In genomic region chr15:91855241-91855640, GRCh38 we compare ENCODE assay signal across 8 cellular contexts. TPM values are rescaled to one million over a fixed set of nuclear protein-coding genes. Genes with fewer than 3 reads are reported as not detected.
DNase-seq lines count a peak whose midpoint lies in the region; ATAC-seq and TF ChIP-seq lines count a peak whose summit lies in the region.

No MANE protein-coding gene starts in this region.

- TF ChIP-seq CTCF in GM23338 (conservative IDR thresholded peaks at IDR 0.05; ENCODE audit: low read depth in 2 of 2) (no peak), ascending aorta (IDR thresholded peaks at IDR 0.05) (no peak), lung (IDR thresholded peaks at IDR 0.05; ENCODE audit: control extremely low read depth, extremely low read depth) (no peak), RWPE1 (conservative IDR thresholded peaks at IDR 0.05; ENCODE audit: low read depth) (no peak)

- H3K9me2 ChIP-seq in GM23338 (ENCODE audit: insufficient read depth): no peaks in the 10 kb centered on the region

- H3K36me3 Mint-ChIP-seq in GM23338 (ENCODE audit: low read depth): no peaks in the 10 kb centered on the region

- intact Hi-C loops in ascending aorta (cut with DNase I): loop anchor here (10.0 kb wide), 1 partner anchor 1220 kb away; no protein-coding TSS in a partner anchor

- H3K4me1 ChIP-seq in ACC112 (ENCODE audit: control insufficient read depth, insufficient read depth, low read length, unreplicated experiment) (peaks cover 43% of the 10 kb centered on the region), GM23338 (ENCODE audit: insufficient read depth) (peaks cover 36% of the 10 kb centered on the region), ascending aorta (peaks cover 13 to 26% of the 10 kb centered on the region in 2 donors), lung (ENCODE audit: control insufficient read depth in 2 of 2, insufficient read depth in 2 of 2, low read length in 2 of 2) (peaks cover 4 to 11% of the 10 kb centered on the region in 2 donors)

- no peaks in the 10 kb centered on the region for H3K36me3 ChIP-seq in ACC112 (ENCODE audit: insufficient read depth, low read length)
- H3K36me3 ChIP-seq in GM23338 (ENCODE audit: insufficient read depth): no peaks in the 10 kb centered on the region
- no peaks in the 10 kb centered on the region for H3K36me3 ChIP-seq in ascending aorta
- H3K36me3 ChIP-seq in lung (ENCODE audit: control insufficient read depth in 2 of 2, insufficient read depth in 2 of 2, low read length in 2 of 2): peaks cover 0 to 3% of the 10 kb centered on the region in 2 donors

- H3F3A ChIP-seq in GM23338 (replicated peaks; ENCODE audit: low read depth): 0 out of 2 replicates have a peak, but pooled peaks cover 13% of the 10 kb centered on the region

- no peaks in the 10 kb centered on the region for H3K9me3 Mint-ChIP-seq in GM23338

- CTCF ChIA-PET in RWPE1 (lab: Yijun Ruan, JAX): interaction anchor here (0.5 to 4.7 kb wide), 10 partner anchors 9 to 236 kb away, joined by 3 to 31 read pairs (median 5); no protein-coding TSS in a partner anchor

- ATAC-seq in GM23338 (no peak), lung (ENCODE audit: insufficient read depth, low FRiP score) (no peak)

- H3K4me1 Mint-ChIP-seq in GM23338: peaks cover 39% of the 10 kb centered on the region

- H4K20me1 ChIP-seq in GM23338 (replicated peaks; ENCODE audit: insufficient read depth): peaks cover 7% of the 10 kb centered on the region

- no peak overlapping the region for H2AFZ ChIP-seq in ACC112 (ENCODE audit: low read length, unreplicated experiment)
- H2AFZ ChIP-seq in GM23338: no peak overlapping the region

- DNase-seq in GM23338 (ENCODE audit: low spot score): no peak
- DNase-seq in ascending aorta (ENCODE audit: low spot score in 2 of 2): no peak
- no peak for DNase-seq in lung (ENCODE audit: low spot score)
- no peak for DNase-seq in HT-29 (ENCODE audit: low spot score)
- DNase-seq in RWPE1 (ENCODE audit: low spot score): no peak
- no peak for DNase-seq in stimulated activated CD4-positive, alpha-beta T cell treated with anti-CD3 and anti-CD28 coated beads, Interleukin-15, amount 100 ng/mL, for 24 hours
- DNase-seq in NCI-H2227 treated with DMSO at 0.1 percent for 48 hours (lab: John Stamatoyannopoulos, UW): no peak

- peak overlapping the region; percentile 88 for H3K4me2 ChIP-seq in GM23338

- H3K9me3 ChIP-seq in ascending aorta: no peaks in the 10 kb centered on the region
- no peaks in the 10 kb centered on the region for H3K9me3 ChIP-seq in lung (ENCODE audit: control insufficient read depth in 2 of 2, insufficient read depth in 1 of 2, low read length in 1 of 2)

- peak overlapping the region; percentile 79 for H3K4me3 Mint-ChIP-seq in GM23338

- WGBS in lung, 2 donors: 72 to 73% methylated on average over 6 of the region's 6 CpGs

- peaks cover 35% of the 10 kb centered on the region for H3K79me2 ChIP-seq in ACC112 (ENCODE audit: control insufficient read depth, insufficient read depth, low read length, unreplicated experiment)
- H3K79me2 ChIP-seq in GM23338 (replicated peaks; ENCODE audit: insufficient read depth): peaks cover 44% of the 10 kb centered on the region

- POLR2A ChIA-PET in RWPE1 (lab: Yijun Ruan, JAX; ENCODE audit: low non-redundant PET): no interaction called here

- H3K27me3 ChIP-seq in ACC112 (ENCODE audit: insufficient read depth, low read length): no peaks in the 10 kb centered on the region
- peaks cover 17% of the 10 kb centered on the region for H3K27me3 ChIP-seq in GM23338 (ENCODE audit: insufficient read depth)
- no peaks in the 10 kb centered on the region for H3K27me3 ChIP-seq in ascending aorta
- no peaks in the 10 kb centered on the region for H3K27me3 ChIP-seq in lung (ENCODE audit: control insufficient read depth, insufficient read depth)

- H3K4me3 ChIP-seq in ACC112 (ENCODE audit: low read depth, low read length): peak overlapping the region; percentile 82
- peak overlapping the region; percentile 78 for H3K4me3 ChIP-seq in GM23338
- peak overlapping the region; percentile 82 to 88 for H3K4me3 ChIP-seq in ascending aorta
- peak overlapping the region; percentile 28 for H3K4me3 ChIP-seq in lung

- H3K27ac ChIP-seq in ACC112 (ENCODE audit: low read depth, low read length) (no peak overlapping the region), GM23338 (ENCODE audit: low read depth) (no peak overlapping the region), ascending aorta (peak overlapping the region; percentile 95 to 98), lung (ENCODE audit: low read depth in 1 of 2, low read length in 1 of 2) (peak overlapping the region; percentile 96 to 99), RWPE1 (no peak overlapping the region)

- H3K27me3 Mint-ChIP-seq in GM23338 (ENCODE audit: insufficient read depth, low read depth, poor library complexity): peaks cover 16% of the 10 kb centered on the region

- no peak overlapping the region for H3K27ac Mint-ChIP-seq in GM23338

TF ChIP-seq in GM23338, 12 proteins besides CTCF, POLR2A, EP300 and RAD21:
- TF ChIP-seq EZH2phosphoT487 (IDR thresholded peaks at IDR 0.05; ENCODE audit: unreplicated experiment) (no peak), JUNB (IDR thresholded peaks at IDR 0.05; ENCODE audit: unreplicated experiment) (no peak), NANOG (IDR thresholded peaks at IDR 0.05; ENCODE audit: borderline replicate concordance) (no peak), ZNF114 (CRISPR knock-in tag; IDR thresholded peaks at IDR 0.05) (no peak), REST (IDR thresholded peaks at IDR 0.05; ENCODE audit: unreplicated experiment) (no peak)

RNA-seq across cellular contexts. Expression of gene SLCO3A1, which starts 1.7 kb away (rescaled TPM):
- 9.4 and 11.5 TPM in 2 replicates for total RNA-seq in GM23338 (2014; rRNA removed; shearing (Covaris generic))
- 7.3 and 10.7 TPM in 2 replicates for polyA plus RNA-seq in GM23338 (2016; fragmentation: Nextera tagmentation; extraction: Ambion mirVana)
- 53.2 TPM for total RNA-seq in ascending aorta
- total RNA-seq in lung: 10 to 100 TPM; 20.5 to 56.3 TPM
- polyA plus RNA-seq in lung: 10 to 100 TPM; 26.0 to 41.0 TPM
- total RNA-seq in HT-29 (2014; rRNA removed; shearing (Covaris generic)): 0.47 and 2.2 TPM in 2 replicates

Comparison
In these comparisons a context has a peak if more than half of its experiments do, and no peak if none do; other contexts are left out.
1. H3K27ac ChIP-seq: peak in ascending aorta (2 of 2) and lung (2 of 2); none in ACC112 (single experiment), GM23338 (single experiment) and RWPE1 (single experiment).
2. H3K4me3 ChIP-seq: peak in every context shown above with its lines; median percentile 85 in ascending aorta; 82 in ACC112; 78 in GM23338; 28 in lung.